8 cellular contexts compared by ENCODE assay signal in the genomic region with DNA sequence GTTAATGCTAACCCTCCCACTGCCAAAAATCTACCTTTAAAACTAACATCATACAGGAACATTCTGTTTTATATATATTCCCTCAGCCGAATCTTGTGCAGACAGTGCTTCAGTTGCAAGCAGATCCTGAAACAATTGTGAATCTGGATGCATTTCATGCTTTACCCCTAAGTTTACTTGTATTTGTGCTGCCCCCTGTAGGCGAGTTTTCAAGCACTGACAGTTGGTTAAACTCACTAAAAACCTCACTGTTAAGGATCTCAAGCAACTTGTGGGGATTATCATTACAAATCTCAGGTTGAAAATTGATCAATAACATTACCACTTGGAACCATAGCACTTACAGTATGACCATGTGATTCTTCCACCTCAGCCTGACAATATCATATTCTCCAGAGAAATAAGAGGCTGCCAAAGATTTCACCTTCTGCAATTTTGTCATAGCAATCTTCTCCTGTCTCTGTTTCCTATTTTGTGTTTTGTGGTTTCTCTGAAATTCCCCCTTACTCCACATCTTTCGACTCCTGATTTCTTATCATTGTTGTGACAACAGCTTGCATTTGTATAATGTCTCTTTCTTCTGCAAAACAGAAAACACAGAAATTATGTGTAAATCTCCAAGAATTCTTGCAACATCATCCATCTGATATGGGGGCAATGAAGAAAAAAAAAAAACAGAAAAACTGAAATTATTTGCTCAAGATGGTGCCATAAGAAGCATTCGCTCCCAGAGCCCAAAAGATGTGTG.
A peak's percentile ranks its signal among the peaks of the same experiment; 100 is the strongest.
DNase-seq lines count a peak whose midpoint lies in the region; ATAC-seq, FAIRE-seq and TF ChIP-seq lines count a peak whose summit lies in the region.

No MANE protein-coding gene starts in this region.

- FAIRE-seq in frontal cortex (lab: Jason Lieb, UNC), result no peak

- H3K27me3 ChIP-seq in colonic mucosa, result no peaks in the 10 kb centered on the region

- H3K9ac ChIP-seq in colonic mucosa (ENCODE audit: low read depth in 2 of 2, low read length in 2 of 2), result no peak overlapping the region

- ATAC-seq in GM19395 (IDR thresholded peaks at IDR 0.05; ENCODE audit: unreplicated experiment), result no peak
- ATAC-seq in GM18873 (IDR thresholded peaks at IDR 0.05; ENCODE audit: low FRiP score, unreplicated experiment), result no peak

- H3K4me3 ChIP-seq in colonic mucosa, result no peak overlapping the region

- no peaks in the 10 kb centered on the region for H3K4me1 ChIP-seq in colonic mucosa

- DNase-seq in CD1c-positive myeloid dendritic cell (ENCODE audit: extremely low spot score), result peak; percentile 41
- DNase-seq in H4 (ENCODE audit: low spot score), result peak; percentile 39
- DNase-seq in NCI-H524 treated with DMSO at 0.1 percent for 48 hours (lab: John Stamatoyannopoulos, UW), result peak; percentile 6
- DNase-seq in colonic mucosa, result peak; percentile 75
- DNase-seq in lung microvascular endothelial cell (ENCODE audit: low read depth in 2 of 2), result peak; percentile 81 to 84
- DNase-seq in frontal cortex (ENCODE audit: low spot score in 2 of 2), result no peak

- no peaks in the 10 kb centered on the region for H3K9me3 ChIP-seq in colonic mucosa

- no peaks in the 10 kb centered on the region for H3K36me3 ChIP-seq in colonic mucosa

- no peak overlapping the region for H3K27ac ChIP-seq in colonic mucosa

- TF ChIP-seq CTCF in colonic mucosa (IDR thresholded peaks at IDR 0.05), result peak; percentile 21

- intact Hi-C loops in colonic mucosa (cut with DNase I), result loop anchor here (10.0 kb wide), 1 partner anchor 191 kb away; no protein-coding TSS in a partner anchor

Comparison
In these comparisons a context has a peak if more than half of its experiments do, and no peak if none do; other contexts are left out.
1. DNase-seq: peak in CD1c-positive myeloid dendritic cell (single experiment), H4 (single experiment), NCI-H524 treated with DMSO at 0.1 percent for 48 hours (single experiment), colonic mucosa (single experiment) and lung microvascular endothelial cell (2 of 2); none in frontal cortex (0 of 2).